Comparison of ENCODE assay signal across 9 cellular contexts in the genomic region with DNA sequence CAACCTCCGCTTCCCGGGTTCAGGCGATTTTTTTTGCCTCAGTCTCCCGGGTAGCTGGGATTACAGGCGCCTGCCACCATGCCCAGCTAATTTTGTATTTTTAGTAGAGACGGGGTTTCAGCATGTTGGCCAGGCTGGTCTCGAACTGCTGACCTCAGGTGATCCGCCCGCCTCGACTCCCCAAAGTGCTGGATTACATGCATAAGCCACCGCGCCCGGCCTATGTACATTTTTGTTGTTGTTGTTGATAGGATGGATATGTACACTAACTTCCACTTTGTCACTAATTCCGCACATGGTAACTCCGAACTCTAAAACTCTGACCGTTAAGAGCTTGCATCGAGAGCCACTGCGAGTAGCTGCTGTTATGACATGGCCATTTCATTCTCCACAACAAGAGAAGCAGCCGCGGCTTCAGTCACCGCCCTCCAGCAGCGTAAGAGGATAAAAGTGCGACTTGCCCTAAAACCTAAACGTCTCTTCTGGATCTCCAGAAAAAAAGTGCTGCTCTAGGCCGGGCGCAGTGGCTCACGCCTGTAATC. TPM values are rescaled to one million over a fixed set of nuclear protein-coding genes. Genes with fewer than 3 reads are reported as not detected.
DNase-seq lines count a peak whose midpoint lies in the region; ATAC-seq and TF ChIP-seq lines count a peak whose summit lies in the region.
"Had no signal": no experiment of that assay in that cellular context is flagged by ENCODE, and none has a peak within 500 bp of the region (broad histone marks: within the 10 kb centered on the region; RNA-seq: fewer than 3 reads in every experiment).

No MANE protein-coding gene starts in this region.

- H3K4me3 ChIP-seq in heart right ventricle (peak overlapping the region in 9 of 10 donors; percentile 67 to 96 (median 86)), upper lobe of right lung (peak overlapping the region; percentile 87)

- H3K4me1 Mint-ChIP-seq in activated naive CD8-positive, alpha-beta T cell treated with anti-CD3 and anti-CD28 coated beads, Interleukin-2, amount 50 U/mL, for 24 hours: peaks cover 39% of the 10 kb centered on the region
- H3K4me1 Mint-ChIP-seq in mesothelial cell of epicardium: peaks cover 21% of the 10 kb centered on the region

- H3K36me3 Mint-ChIP-seq in activated naive CD8-positive, alpha-beta T cell treated with anti-CD3 and anti-CD28 coated beads, Interleukin-2, amount 50 U/mL, for 24 hours (ENCODE audit: low read depth): peaks cover 43% of the 10 kb centered on the region
- peaks cover 10% of the 10 kb centered on the region for H3K36me3 Mint-ChIP-seq in mesothelial cell of epicardium

- H3K4me3 Mint-ChIP-seq in activated naive CD8-positive, alpha-beta T cell treated with anti-CD3 and anti-CD28 coated beads, Interleukin-2, amount 50 U/mL, for 24 hours: peak overlapping the region; percentile 97
- peak overlapping the region; percentile 95 for H3K4me3 Mint-ChIP-seq in mesothelial cell of epicardium

- H3K27me3 ChIP-seq in heart right ventricle: no peaks in the 10 kb centered on the region
- no peaks in the 10 kb centered on the region for H3K27me3 ChIP-seq in upper lobe of right lung

- no peaks in the 10 kb centered on the region for H3K9me3 Mint-ChIP-seq in activated naive CD8-positive, alpha-beta T cell treated with anti-CD3 and anti-CD28 coated beads, Interleukin-2, amount 50 U/mL, for 24 hours
- no peaks in the 10 kb centered on the region for H3K9me3 Mint-ChIP-seq in mesothelial cell of epicardium

- DNase-seq in heart right ventricle (no peak), Right ventricle myocardium superior (no peak), mesothelial cell of epicardium (ENCODE audit: low spot score in 2 of 2, unreplicated experiment in 2 of 2) (no peak), upper lobe of right lung (no peak), NCI-H146 treated with DMSO at 0.1 percent for 48 hours (lab: John Stamatoyannopoulos, UW; ENCODE audit: unreplicated experiment) (no peak), KBM-7 (no peak)
- DNase-seq in activated naive CD8-positive, alpha-beta T cell treated with anti-CD3 and anti-CD28 coated beads, Interleukin-2, amount 50 U/mL, for 24 hours: no peak

- ATAC-seq in heart right ventricle: no peak
- ATAC-seq in Right ventricle myocardium superior (ENCODE audit: poor library complexity): no peak
- ATAC-seq in activated naive CD8-positive, alpha-beta T cell treated with anti-CD3 and anti-CD28 coated beads, Interleukin-2, amount 50 U/mL, for 24 hours: no peak
- ATAC-seq in upper lobe of right lung: no peak
- no peak for ATAC-seq in HG02870 (IDR thresholded peaks at IDR 0.05; ENCODE audit: unreplicated experiment)

- H3K36me3 ChIP-seq in heart right ventricle (peaks cover 0 to 33% (median 23%) of the 10 kb centered on the region in 9 donors), upper lobe of right lung (peaks cover 31% of the 10 kb centered on the region)

- no peaks in the 10 kb centered on the region for H3K27me3 Mint-ChIP-seq in activated naive CD8-positive, alpha-beta T cell treated with anti-CD3 and anti-CD28 coated beads, Interleukin-2, amount 50 U/mL, for 24 hours
- no peaks in the 10 kb centered on the region for H3K27me3 Mint-ChIP-seq in mesothelial cell of epicardium (ENCODE audit: low read depth)

- TF ChIP-seq CTCF in heart right ventricle (IDR thresholded peaks at IDR 0.05) (no peak), mesothelial cell of epicardium (IDR thresholded peaks at IDR 0.05; ENCODE audit: unreplicated experiment) (no peak), upper lobe of right lung (IDR thresholded peaks at IDR 0.05) (no peak)

- in situ Hi-C loops in KBM-7 (cut with MboI; ENCODE audit: low pct_unique_long_range_greater_than_20kb, low sequenced_read_pairs): no loop called here

- H3K9me3 ChIP-seq in heart right ventricle (no peaks in the 10 kb centered on the region), upper lobe of right lung (no peaks in the 10 kb centered on the region)
- H3K9me3 ChIP-seq: mucosa of descending colon had no signal

- peaks cover 9 to 21% (median 13%) of the 10 kb centered on the region in 9 donors for H3K4me1 ChIP-seq in heart right ventricle
- peaks cover 8% of the 10 kb centered on the region for H3K4me1 ChIP-seq in upper lobe of right lung

- peak overlapping the region; percentile 93 for H3K27ac Mint-ChIP-seq in activated naive CD8-positive, alpha-beta T cell treated with anti-CD3 and anti-CD28 coated beads, Interleukin-2, amount 50 U/mL, for 24 hours
- H3K27ac Mint-ChIP-seq in mesothelial cell of epicardium: no peak overlapping the region

- intact Hi-C loops in heart right ventricle (cut with DNase I): loop anchor here in 1 of 10 donors (1.0 kb wide), 1 partner anchor 33 kb away; a partner anchor contains a TSS
- intact Hi-C loops in Right ventricle myocardium superior (cut with DNase I): no loop called here
- intact Hi-C loops in upper lobe of right lung (cut with DNase I): no loop called here

- WGBS in heart right ventricle, 2 donors: 91 to 93% methylated on average over 27 of the region's 27 CpGs

- H3K27ac ChIP-seq in heart right ventricle (peak overlapping the region in 8 of 10 donors; percentile 9 to 90 (median 70)), upper lobe of right lung (peak overlapping the region; percentile 71)

RNA-seq across cellular contexts. Expression of a gene that starts 0.7 kb away (rescaled TPM):
- total RNA-seq in heart right ventricle (100 to 1,000 TPM in 1 of 10 donors, 10 to 100 TPM in 9; 56.7 to 105 (median 72.5) TPM), Right ventricle myocardium superior (63.5 TPM), mesothelial cell of epicardium (163 to 192 TPM (median 177 TPM) in 3 replicates), upper lobe of right lung (141 TPM)
- polyA plus RNA-seq in heart right ventricle: 100 to 1,000 TPM in 1 of 2 donors, 10 to 100 TPM in 1; 94.7 to 108 TPM

RNA-seq across cellular contexts. Expression of a gene that starts 7.5 kb away (rescaled TPM):
- total RNA-seq in heart right ventricle (10 to 100 TPM in 2 of 10 donors, 1 to 10 TPM in 7, under 1 TPM in 1; 0.83 to 17.7 (median 3.8) TPM), Right ventricle myocardium superior (4.1 TPM), mesothelial cell of epicardium (0.90 to 1.1 TPM in 2 of 3 replicates, not detected in the other), upper lobe of right lung (37.7 TPM)
- polyA plus RNA-seq in heart right ventricle: 1 to 10 TPM; 1.8 to 6.7 TPM

RNA-seq across cellular contexts. Expression of a gene that starts 27.5 kb away (rescaled TPM):
- total RNA-seq in heart right ventricle (1 to 10 TPM in 2 of 10 donors, under 1 TPM in 8; 0.12 to 1.2 (median 0.63) TPM), Right ventricle myocardium superior (0.56 TPM), mesothelial cell of epicardium (6.0 to 10.1 TPM (median 8.4 TPM) in 3 replicates), upper lobe of right lung (1.4 TPM)
- under 1 TPM; 0.15 to 0.45 TPM for polyA plus RNA-seq in heart right ventricle

RNA-seq across cellular contexts. Expression of a gene that starts 32.0 kb away (rescaled TPM):
- 1 to 10 TPM in 3 of 10 donors, under 1 TPM in 3, not detected in 4; 0.09 to 1.2 (median 0.71) TPM for total RNA-seq in heart right ventricle
- polyA plus RNA-seq in heart right ventricle: under 1 TPM in 1 of 2 donors, not detected in 1; 0.01 TPM
- total RNA-seq in Right ventricle myocardium superior: not detected
- 0.09 TPM in 1 of 3 replicates, not detected in the others for total RNA-seq in mesothelial cell of epicardium
- not detected for total RNA-seq in upper lobe of right lung
- total RNA-seq: mucosa of descending colon had no signal

RNA-seq across cellular contexts. Expression of a gene that starts 33.2 kb away (rescaled TPM):
- 10 to 100 TPM; 11.2 to 34.1 (median 22.0) TPM for total RNA-seq in heart right ventricle
- polyA plus RNA-seq in heart right ventricle: 100 to 1,000 TPM in 1 of 2 donors, 10 to 100 TPM in 1; 65.2 to 106 TPM
- 16.4 TPM for total RNA-seq in Right ventricle myocardium superior
- 15.6 to 18.6 TPM (median 17.2 TPM) in 3 replicates for total RNA-seq in mesothelial cell of epicardium
- total RNA-seq in upper lobe of right lung: 47.3 TPM
